23 cellular contexts compared by ENCODE assay signal in the genomic region with DNA sequence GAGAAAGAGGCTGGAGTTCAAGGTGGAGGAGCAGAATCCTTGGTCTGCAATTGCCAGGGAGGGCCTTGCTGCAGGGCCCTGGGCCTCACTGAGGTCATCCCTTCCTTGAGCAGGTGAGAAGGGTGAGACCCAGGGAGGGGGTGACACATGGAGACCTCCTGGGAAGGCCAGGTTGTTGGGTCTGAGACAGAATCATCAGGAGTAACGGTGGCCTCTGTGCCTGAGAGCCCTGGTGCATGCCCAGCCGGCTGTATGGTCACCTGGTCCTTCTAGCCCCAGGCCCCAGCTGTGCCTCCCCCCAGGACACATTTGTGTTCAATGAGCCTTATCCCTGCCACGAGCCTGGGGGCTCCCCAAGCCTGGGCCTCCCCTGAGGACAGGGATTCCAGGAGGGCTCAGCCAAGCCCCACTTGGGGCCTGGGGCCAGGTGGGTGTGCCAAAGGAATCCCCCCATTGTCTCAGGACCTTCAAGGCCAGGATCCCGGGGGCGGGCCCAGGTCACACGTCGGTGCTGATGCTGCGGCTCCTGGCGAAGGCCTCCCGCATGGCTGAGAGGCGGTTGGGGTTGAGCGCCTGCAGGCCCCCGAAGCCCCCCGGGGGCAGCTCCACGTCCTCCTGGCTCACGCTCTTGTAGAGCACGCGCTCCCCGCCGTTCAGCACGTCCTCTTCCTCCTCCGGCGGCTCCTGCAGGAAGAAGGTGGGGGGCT. TPM values are rescaled to one million over a fixed set of nuclear protein-coding genes. Genes with fewer than 3 reads are reported as not detected.
DNase-seq lines count a peak whose midpoint lies in the region; ATAC-seq and TF ChIP-seq lines count a peak whose summit lies in the region.
"Had no signal": no experiment of that assay in that cellular context is flagged by ENCODE, and none has a peak within 500 bp of the region (broad histone marks: within the 10 kb centered on the region; RNA-seq: fewer than 3 reads in every experiment).

No MANE protein-coding gene starts in this region.

- H4K20me1 ChIP-seq in neural progenitor cell (ENCODE audit: low read depth) = no peaks in the 10 kb centered on the region

- peak; percentile 24 for DNase-seq in left ventricle myocardium superior
- DNase-seq in cardiac septum (ENCODE audit: low spot score) = no peak
- DNase-seq in NT2/D1 (ENCODE audit: low read depth, low spot score) = no peak
- no peak for DNase-seq in neural progenitor cell (ENCODE audit: low spot score)
- no peak for DNase-seq in COR-L47 (lab: John Stamatoyannopoulos, UW)
- DNase-seq: CD8-positive, alpha-beta memory T cell; HFFc6; Karpas-422; NCI-H1048; NCI-H1436; NCI-H1930; NCI-H345; NCI-H524 treated with DMSO at 0.1 percent for 48 hours; PC-9; SJCRH30 had no signal

- peak overlapping the region; percentile 8 for H3K27ac Mint-ChIP-seq in neural progenitor cell
- H3K27ac Mint-ChIP-seq: CD8-positive, alpha-beta memory T cell; HFFc6; IgD-negative memory B cell had no signal

- no peaks in the 10 kb centered on the region for H3K27me3 ChIP-seq in NT2/D1 (ENCODE audit: insufficient read depth, insufficient read length)
- H3K27me3 ChIP-seq in neural progenitor cell = no peaks in the 10 kb centered on the region
- H3K27me3 ChIP-seq: SJCRH30 had no signal

- no peaks in the 10 kb centered on the region for H3F3A ChIP-seq in neural progenitor cell (ENCODE audit: low read depth)

- H3K27ac ChIP-seq in neural progenitor cell = no peak overlapping the region
- H3K27ac ChIP-seq: HL-60, PC-9, RWPE1, SJCRH30 had no signal

- H3K36me3 Mint-ChIP-seq in neural progenitor cell = no peaks in the 10 kb centered on the region
- H3K36me3 Mint-ChIP-seq: CD8-positive, alpha-beta memory T cell; IgD-negative memory B cell had no signal

- H3K4me1 Mint-ChIP-seq in neural progenitor cell = peaks cover 56% of the 10 kb centered on the region
- H3K4me1 Mint-ChIP-seq: CD8-positive, alpha-beta memory T cell had no signal

- no peak overlapping the region for H3K4me3 Mint-ChIP-seq in neural progenitor cell
- H3K4me3 Mint-ChIP-seq: HFFc6 had no signal

- intact Hi-C loops in left ventricle myocardium superior (cut with micrococcal nuclease) (no loop called here), cardiac septum (cut with DNase I) (no loop called here)

- no peaks in the 10 kb centered on the region for H3K9me3 Mint-ChIP-seq in neural progenitor cell
- H3K9me3 Mint-ChIP-seq: CD8-positive, alpha-beta memory T cell; HFFc6 had no signal

- H3K4me3 ChIP-seq in NT2/D1 (ENCODE audit: insufficient read length, low read depth) (no peak overlapping the region), neural progenitor cell (no peak overlapping the region)
- H3K4me3 ChIP-seq: PC-9, SJCRH30 had no signal

- H3K79me2 ChIP-seq in neural progenitor cell (ENCODE audit: low read depth) = no peaks in the 10 kb centered on the region

- H3K4me2 ChIP-seq in neural progenitor cell = no peak overlapping the region
- H3K4me2 ChIP-seq: PC-9 had no signal

- peaks cover 4% of the 10 kb centered on the region for H3K27me3 Mint-ChIP-seq in neural progenitor cell (ENCODE audit: insufficient read depth, low read depth)

- ATAC-seq in left ventricle myocardium superior = no peak
- ATAC-seq in HG02642 (IDR thresholded peaks at IDR 0.05; ENCODE audit: poor library complexity, unreplicated experiment) = no peak
- no peak for ATAC-seq in HG02938 (IDR thresholded peaks at IDR 0.05; ENCODE audit: unreplicated experiment)

- H2AFZ ChIP-seq in neural progenitor cell (replicated peaks) = no peak overlapping the region
- H2AFZ ChIP-seq: PC-9 had no signal

- no peak for TF ChIP-seq CTCF in neural progenitor cell (IDR thresholded peaks at IDR 0.05)

- H3K9ac ChIP-seq in NT2/D1 (ENCODE audit: insufficient read length, low read depth) (peak overlapping the region; percentile 10), neural progenitor cell (no peak overlapping the region)

- H3K9me3 ChIP-seq in NT2/D1 (ENCODE audit: insufficient read depth, low read length) (no peaks in the 10 kb centered on the region), neural progenitor cell (ENCODE audit: low read depth) (no peaks in the 10 kb centered on the region)
- H3K9me3 ChIP-seq: SJCRH30 had no signal

- H3K36me3 ChIP-seq in NT2/D1 (ENCODE audit: insufficient read depth, insufficient read length, low read length) = no peaks in the 10 kb centered on the region
- no peaks in the 10 kb centered on the region for H3K36me3 ChIP-seq in neural progenitor cell
- H3K36me3 ChIP-seq: SJCRH30 had no signal

- H3K4me1 ChIP-seq in NT2/D1 (ENCODE audit: insufficient read depth, insufficient read length) (peaks cover 34% of the 10 kb centered on the region), neural progenitor cell (peaks cover 26% of the 10 kb centered on the region)

RNA-seq across cellular contexts. Expression of gene FAM163B, which starts 30.5 kb away (rescaled TPM):
- total RNA-seq in left ventricle myocardium superior (not detected), cardiac septum (not detected), neural progenitor cell (ENCODE audit: low replicate concordance) (0.31 TPM in 1 of 2 replicates, not detected in the other)
- total RNA-seq: CD8-positive, alpha-beta memory T cell; H4; HFFc6; HT1080; MCF 10A; PC-9 had no signal

RNA-seq across cellular contexts. Expression of gene ADAMTSL2, which starts 44.2 kb away (rescaled TPM):
- 5.1 TPM for total RNA-seq in left ventricle myocardium superior
- total RNA-seq in cardiac septum = 9.6 TPM
- total RNA-seq in neural progenitor cell (ENCODE audit: low replicate concordance) = 0.30 and 0.99 TPM in 2 replicates
- total RNA-seq: CD8-positive, alpha-beta memory T cell; H4; HT1080; MCF 10A had no signal

RNA-seq across cellular contexts. Expression of gene MYMK, which starts 53.9 kb away (rescaled TPM):
- total RNA-seq in left ventricle myocardium superior (not detected), cardiac septum (not detected), neural progenitor cell (ENCODE audit: low replicate concordance) (not detected in 2 replicates)
- total RNA-seq: CD8-positive, alpha-beta memory T cell; H4; HFFc6; HT1080; MCF 10A; PC-9 had no signal

RNA-seq across cellular contexts. Expression of gene DBH, which starts 57.5 kb away (rescaled TPM):
- total RNA-seq in left ventricle myocardium superior (not detected), cardiac septum (not detected), neural progenitor cell (ENCODE audit: low replicate concordance) (not detected in 2 replicates)
- total RNA-seq: CD8-positive, alpha-beta memory T cell; H4; HFFc6; HT1080; MCF 10A; PC-9 had no signal
